Comparison of ENCODE assay signal across 1 cellular context in the genomic region with DNA sequence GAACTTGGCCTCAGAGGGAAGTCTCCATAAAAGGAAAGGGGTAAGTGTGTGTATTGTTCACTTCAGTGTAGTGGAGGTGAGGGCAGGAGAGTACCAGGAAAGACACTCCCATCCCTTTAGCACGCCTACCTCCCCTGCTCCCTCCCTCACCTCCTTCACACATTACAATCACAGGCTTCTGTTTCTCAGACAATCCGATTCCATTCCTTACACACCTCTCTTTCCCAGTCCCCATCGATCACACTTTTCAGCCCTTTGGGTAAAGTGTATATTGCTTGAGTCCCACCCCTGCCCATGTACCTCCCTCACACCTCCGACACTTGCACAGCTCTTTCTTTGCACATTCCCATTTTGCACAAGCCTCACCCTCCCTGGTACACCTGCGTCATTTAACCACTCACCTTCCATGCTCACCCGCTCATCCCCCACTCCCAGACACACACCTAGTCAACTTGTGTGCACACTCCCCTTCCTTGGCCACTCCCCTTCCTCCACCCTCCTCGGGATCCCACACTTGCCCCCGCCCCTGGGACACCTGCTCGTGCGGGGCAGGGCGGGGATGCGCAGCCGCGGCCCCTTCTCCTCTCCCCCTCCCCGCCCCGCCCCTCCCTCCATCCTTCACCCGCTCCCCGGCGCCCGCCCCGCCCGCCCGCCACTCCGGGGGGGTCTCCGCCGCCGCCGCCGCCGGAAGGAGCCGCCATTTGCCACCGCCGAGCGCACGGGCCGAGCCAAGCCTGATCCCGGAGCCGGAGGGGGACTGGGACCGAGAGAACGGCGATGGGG.
TF ChIP-seq lines count a peak whose summit lies in the region.

MARCHF9 (plus strand) TSS at position 693 of the 783 bp plus-strand sequence. CDS start 426 bp downstream, outside the sequence.

TF ChIP-seq in K562, 482 proteins besides CTCF, POLR2A, EP300 and RAD21 (continued from another document and continues in another):
- TF ChIP-seq, protein P1, sequence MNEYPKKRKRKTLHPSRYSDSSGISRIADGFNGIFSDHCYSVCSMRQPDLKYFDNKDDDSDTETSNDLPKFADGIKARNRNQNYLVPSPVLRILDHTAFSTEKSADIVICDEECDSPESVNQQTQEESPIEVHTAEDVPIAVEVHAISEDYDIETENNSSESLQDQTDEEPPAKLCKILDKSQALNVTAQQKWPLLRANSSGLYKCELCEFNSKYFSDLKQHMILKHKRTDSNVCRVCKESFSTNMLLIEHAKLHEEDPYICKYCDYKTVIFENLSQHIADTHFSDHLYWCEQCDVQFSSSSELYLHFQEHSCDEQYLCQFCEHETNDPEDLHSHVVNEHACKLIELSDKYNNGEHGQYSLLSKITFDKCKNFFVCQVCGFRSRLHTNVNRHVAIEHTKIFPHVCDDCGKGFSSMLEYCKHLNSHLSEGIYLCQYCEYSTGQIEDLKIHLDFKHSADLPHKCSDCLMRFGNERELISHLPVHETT (CRISPR knock-in tag; conservative IDR thresholded peaks at IDR 0.05 in 1 of 2, IDR thresholded peaks at IDR 0.05 in 1 of 2) = peak in 1 of 2 experiments; percentile 77; a peak in 2 of 4 replicates
- TF ChIP-seq MCM7 (IDR thresholded peaks at IDR 0.05) (no peak), KLF10 (CRISPR knock-in tag; IDR thresholded peaks at IDR 0.05) (no peak), MLLT1 (IDR thresholded peaks at IDR 0.05) (peak; percentile 62 to 80; a peak in 2 of 4 replicates), KDM5B (IDR thresholded peaks at IDR 0.05; ENCODE audit: insufficient replicate concordance, low read depth, low read length) (peak; percentile 41), THRB (CRISPR knock-in tag; conservative IDR thresholded peaks at IDR 0.05) (peak; percentile 86; the same call in 1 of the 2 replicates), GABPA (tag; conservative IDR thresholded peaks at IDR 0.05; ENCODE audit: low read depth) (peak; percentile 50), ATF1 (CRISPR knock-in tag; IDR thresholded peaks at IDR 0.05) (no peak), ATF1 (tag; IDR thresholded peaks at IDR 0.05) (peak; percentile 30; the same call in 1 of the 2 replicates), IRF2 (CRISPR knock-in tag; IDR thresholded peaks at IDR 0.05) (no peak), COPS2 (conservative IDR thresholded peaks at IDR 0.05) (no peak), KDM1A (IDR thresholded peaks at IDR 0.05) (peak in 1 of 2 experiments; percentile 64; a peak in 1 of 4 replicates), JUND (IDR thresholded peaks at IDR 0.05; ENCODE audit: borderline replicate concordance, low read depth, low read length) (no peak), JUND (tag; IDR thresholded peaks at IDR 0.05; ENCODE audit: borderline replicate concordance, low read depth, low read length) (no peak), E4F1 (CRISPR knock-in tag; IDR thresholded peaks at IDR 0.05; ENCODE audit: borderline replicate concordance) (no peak), TRIM28 (IDR thresholded peaks at IDR 0.05) (no peak), YBX1 (IDR thresholded peaks at IDR 0.05) (no peak; the same call in 1 of the 2 replicates), OTX1 (CRISPR knock-in tag; IDR thresholded peaks at IDR 0.05) (peak; percentile 72; the same call in 1 of the 2 replicates), USF1 (CRISPR knock-in tag; IDR thresholded peaks at IDR 0.05) (peak; percentile 5; the same call in 1 of the 2 replicates), CBFA2T3 (IDR thresholded peaks at IDR 0.05) (0 out of 2 replicates have a peak, but pooled peaks have one; percentile 8), DNMT1 (IDR thresholded peaks at IDR 0.05) (0 out of 2 replicates have a peak, but pooled peaks have one; percentile 87), NCOR1 (IDR thresholded peaks at IDR 0.05) (no peak), NKRF (IDR thresholded peaks at IDR 0.05; ENCODE audit: borderline replicate concordance) (peak; percentile 61; the same call in 1 of the 2 replicates), RUNX1 (IDR thresholded peaks at IDR 0.05; ENCODE audit: low read depth) (no peak), TOE1 (IDR thresholded peaks at IDR 0.05; ENCODE audit: borderline replicate concordance) (peak; percentile 43; the same call in 1 of the 2 replicates), TOE1 (CRISPR knock-in tag; IDR thresholded peaks at IDR 0.05; ENCODE audit: borderline replicate concordance, low read depth) (no peak), NBN (IDR thresholded peaks at IDR 0.05; ENCODE audit: low read depth) (0 out of 2 replicates have a peak, but pooled peaks have one; percentile 23), RCOR1 (IDR thresholded peaks at IDR 0.05; ENCODE audit: borderline replicate concordance in 1 of 2, low read depth in 2 of 2, low read length in 2 of 2) (peak in 1 of 2 experiments; percentile 39; a peak in 1 of 4 replicates), SAP30 (IDR thresholded peaks at IDR 0.05; ENCODE audit: borderline replicate concordance, insufficient read depth, low read depth, low read length, poor library complexity, severe bottlenecking) (no peak), ESRRB (CRISPR knock-in tag; IDR thresholded peaks at IDR 0.05; ENCODE audit: borderline replicate concordance) (no peak), KDM4B (IDR thresholded peaks at IDR 0.05; ENCODE audit: borderline replicate concordance in 2 of 2, low read depth in 1 of 2) (peak in 1 of 2 experiments; percentile 25; a peak in 1 of 4 replicates), ELF4 (CRISPR knock-in tag; IDR thresholded peaks at IDR 0.05) (peak; percentile 83), BHLHE40 (IDR thresholded peaks at IDR 0.05; ENCODE audit: low read length) (peak; percentile 54), SAFB (IDR thresholded peaks at IDR 0.05; ENCODE audit: borderline replicate concordance, low read depth, low read length) (no peak), ZNF197 (CRISPR knock-in tag; IDR thresholded peaks at IDR 0.05; ENCODE audit: low read depth) (no peak), DMBX1 (CRISPR knock-in tag; IDR thresholded peaks at IDR 0.05; ENCODE audit: borderline replicate concordance) (no peak), ZNF384 (IDR thresholded peaks at IDR 0.05; ENCODE audit: low read depth, low read length) (no peak), SMARCA4 (IDR thresholded peaks at IDR 0.05) (peak; percentile 24; the same call in 1 of the 2 replicates), DPF2 (IDR thresholded peaks at IDR 0.05) (peak; percentile 74), HDAC1 (IDR thresholded peaks at IDR 0.05) (peak in 1 of 2 experiments; percentile 83; a peak in 2 of 4 replicates), ZBTB7A (IDR thresholded peaks at IDR 0.05; ENCODE audit: borderline replicate concordance, control insufficient read depth, low read depth, low read length) (no peak), LARP7 (IDR thresholded peaks at IDR 0.05) (peak; percentile 86; the same call in 1 of the 2 replicates), PHF8 (IDR thresholded peaks at IDR 0.05; ENCODE audit: borderline replicate concordance, low read length) (no peak), FOXK2 (conservative IDR thresholded peaks at IDR 0.05 in 1 of 2, IDR thresholded peaks at IDR 0.05 in 1 of 2; ENCODE audit: low read depth in 2 of 2) (peak; percentile 23 to 48; a peak in 1 of 4 replicates), CHCHD3 (CRISPR knock-in tag; IDR thresholded peaks at IDR 0.05) (no peak), ZBED1 (IDR thresholded peaks at IDR 0.05) (0 out of 2 replicates have a peak, but pooled peaks have one; percentile 46), HIVEP1 (CRISPR knock-in tag; IDR thresholded peaks at IDR 0.05) (no peak), HLTF (IDR thresholded peaks at IDR 0.05) (0 out of 2 replicates have a peak, but pooled peaks have one; percentile 47), HDAC2 (IDR thresholded peaks at IDR 0.05) (0 out of 2 replicates have a peak, but pooled peaks have one; percentile 26), PKNOX1 (IDR thresholded peaks at IDR 0.05) (peak; percentile 18; the same call in 1 of the 2 replicates), NRF1 (conservative IDR thresholded peaks at IDR 0.05 in 1 of 2, IDR thresholded peaks at IDR 0.05 in 1 of 2) (peak; percentile 82 to 84), ZNF239 (CRISPR knock-in tag; IDR thresholded peaks at IDR 0.05) (no peak)
- TF ChIP-seq, protein P2, sequence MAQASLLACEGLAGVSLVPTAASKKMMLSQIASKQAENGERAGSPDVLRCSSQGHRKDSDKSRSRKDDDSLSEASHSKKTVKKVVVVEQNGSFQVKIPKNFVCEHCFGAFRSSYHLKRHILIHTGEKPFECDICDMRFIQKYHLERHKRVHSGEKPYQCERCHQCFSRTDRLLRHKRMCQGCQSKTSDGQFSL (CRISPR knock-in tag; IDR thresholded peaks at IDR 0.05) = no peak
- TF ChIP-seq, protein P2 (tag; IDR thresholded peaks at IDR 0.05) = 0 out of 4 replicates have a peak, but pooled peaks of 1 of the 2 experiments have one; percentile 13
- TF ChIP-seq, protein P3, sequence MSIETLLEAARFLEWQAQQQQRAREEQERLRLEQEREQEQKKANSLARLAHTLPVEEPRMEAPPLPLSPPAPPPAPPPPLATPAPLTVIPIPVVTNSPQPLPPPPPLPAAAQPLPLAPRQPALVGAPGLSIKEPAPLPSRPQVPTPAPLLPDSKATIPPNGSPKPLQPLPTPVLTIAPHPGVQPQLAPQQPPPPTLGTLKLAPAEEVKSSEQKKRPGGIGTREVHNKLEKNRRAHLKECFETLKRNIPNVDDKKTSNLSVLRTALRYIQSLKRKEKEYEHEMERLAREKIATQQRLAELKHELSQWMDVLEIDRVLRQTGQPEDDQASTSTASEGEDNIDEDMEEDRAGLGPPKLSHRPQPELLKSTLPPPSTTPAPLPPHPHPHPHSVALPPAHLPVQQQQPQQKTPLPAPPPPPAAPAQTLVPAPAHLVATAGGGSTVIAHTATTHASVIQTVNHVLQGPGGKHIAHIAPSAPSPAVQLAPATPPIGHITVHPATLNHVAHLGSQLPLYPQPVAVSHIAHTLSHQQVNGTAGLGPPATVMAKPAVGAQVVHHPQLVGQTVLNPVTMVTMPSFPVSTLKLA (conservative IDR thresholded peaks at IDR 0.05) = no peak
